In the genomic region with DNA sequence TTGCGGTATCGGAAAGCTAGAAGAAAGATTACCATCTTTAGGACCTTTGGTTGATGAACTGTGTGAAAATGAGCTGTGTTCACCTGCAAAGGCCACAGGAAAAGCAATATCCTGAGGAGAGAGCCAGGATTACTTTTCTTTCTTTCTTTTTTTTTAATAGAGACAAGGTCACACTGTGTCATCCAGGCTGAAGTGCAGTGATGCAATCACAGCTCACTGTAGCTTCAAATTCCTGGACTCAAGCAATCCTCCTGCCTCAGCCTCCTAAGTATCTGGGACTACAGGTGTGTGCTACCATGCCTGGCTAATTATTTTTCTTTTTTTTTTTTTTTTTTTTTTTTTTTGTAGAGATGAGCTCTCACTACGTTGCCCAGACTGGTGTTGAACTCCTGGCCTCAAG, we compare ENCODE assay signal across 23 cellular contexts.
"Had no signal": no experiment of that assay in that cellular context is flagged by ENCODE, and none has a peak within 500 bp of the region (broad histone marks: within the 10 kb centered on the region; RNA-seq: fewer than 3 reads in every experiment).

No MANE protein-coding gene starts in this region.

- H3K36me3 ChIP-seq: colonic mucosa, esophagus squamous epithelium, gastrocnemius medialis, heart right ventricle, left lung, lower lobe of right lung had no signal

- H3K4me3 ChIP-seq: colonic mucosa, esophagus squamous epithelium, gastrocnemius medialis, heart right ventricle, left lung, lower lobe of right lung had no signal

- H3K27ac ChIP-seq: colonic mucosa, epithelial cell of prostate, esophagus squamous epithelium, gastrocnemius medialis, heart right ventricle, left lung, lower lobe of right lung had no signal

- H3K27me3 ChIP-seq: colonic mucosa, esophagus squamous epithelium, gastrocnemius medialis, heart right ventricle, left lung had no signal

- FAIRE-seq: endometrium, islet of Langerhans, keratinocyte had no signal

- ATAC-seq: effector memory CD8-positive, alpha-beta T cell; esophagus mucosa; gastrocnemius medialis; heart right ventricle; left cardiac atrium; left lung; left ventricle myocardium superior; lower lobe of right lung had no signal

- DNase-seq: colonic mucosa; cortex of kidney; effector CD8-positive, alpha-beta T cell; effector memory CD8-positive, alpha-beta T cell; endodermal cell; esophagus squamous epithelium; foreskin fibroblast; foreskin melanocyte; gastrocnemius medialis; glutamatergic neuron; head of caudate nucleus; heart right ventricle; hippocampal formation; left cardiac atrium; left lung; left ventricle myocardium superior; lower lobe of right lung; mesenchymal stem cell had no signal

- H3K4me1 ChIP-seq: colonic mucosa, gastrocnemius medialis, heart right ventricle, left lung, lower lobe of right lung had no signal

- H3K9me3 ChIP-seq: colonic mucosa, esophagus squamous epithelium, gastrocnemius medialis, heart right ventricle, left lung, lower lobe of right lung had no signal
